ENCODE assay signal across 19 cellular contexts in the genomic region with DNA sequence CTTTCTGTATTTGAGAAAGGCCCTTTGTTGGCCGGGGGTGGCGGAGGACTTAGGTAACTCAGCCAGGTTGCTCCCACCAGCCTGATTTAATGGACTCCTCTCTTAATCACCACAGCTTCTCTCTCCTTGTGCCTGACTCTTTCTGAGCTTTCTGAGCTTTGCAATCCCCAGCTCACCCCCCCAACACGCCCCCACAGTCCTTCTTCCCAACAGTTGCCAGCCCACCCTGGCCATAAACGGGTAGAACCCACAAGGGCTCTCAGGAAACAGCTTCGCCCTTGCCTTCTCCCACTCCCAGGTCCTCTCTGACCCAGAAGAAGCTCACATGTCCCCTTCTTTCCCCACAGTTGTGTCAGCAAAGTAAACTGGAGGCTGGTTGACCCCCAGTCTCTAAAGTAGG. TPM values are rescaled to one million over a fixed set of nuclear protein-coding genes. Genes with fewer than 3 reads are reported as not detected.
DNase-seq lines count a peak whose midpoint lies in the region; ATAC-seq and TF ChIP-seq lines count a peak whose summit lies in the region.
"Had no signal": no experiment of that assay in that cellular context is flagged by ENCODE, and none has a peak within 500 bp of the region (broad histone marks: within the 10 kb centered on the region; RNA-seq: fewer than 3 reads in every experiment).

No MANE protein-coding gene starts in this region.

- H3K27me3 Mint-ChIP-seq in CD14-positive monocyte (ENCODE audit: low read depth in 3 of 3) = peaks cover 50 to 81% (median 66%) of the 10 kb centered on the region in 3 donors
- no peaks in the 10 kb centered on the region for H3K27me3 Mint-ChIP-seq in mesothelial cell of epicardium (ENCODE audit: low read depth)

- no peak overlapping the region for H3K4me3 ChIP-seq in SJCRH30
- H3K4me3 ChIP-seq: Peyer's patch had no signal

- TF ChIP-seq CTCF in CD14-positive monocyte (IDR thresholded peaks at IDR 0.05) (no peak), mesothelial cell of epicardium (IDR thresholded peaks at IDR 0.05; ENCODE audit: unreplicated experiment) (no peak)

- H3K36me3 Mint-ChIP-seq in CD14-positive monocyte (peaks cover 3 to 29% of the 10 kb centered on the region in 2 donors), mesothelial cell of epicardium (no peaks in the 10 kb centered on the region)
- no peaks in the 10 kb centered on the region for H3K36me3 Mint-ChIP-seq in stimulated activated effector memory CD8-positive, alpha-beta T cell treated with anti-CD3 and anti-CD28 coated beads, Interleukin-12 subunit alpha, Interleukin-12 subunit beta, amount 100 ng/mL, for 72 hours

- H3K4me3 Mint-ChIP-seq in CD14-positive monocyte (peak overlapping the region in 1 of 2 donors; percentile 69), mesothelial cell of epicardium (no peak overlapping the region)
- no peak overlapping the region for H3K4me3 Mint-ChIP-seq in stimulated activated effector memory CD8-positive, alpha-beta T cell treated with anti-CD3 and anti-CD28 coated beads, Interleukin-12 subunit alpha, Interleukin-12 subunit beta, amount 100 ng/mL, for 72 hours

- no peaks in the 10 kb centered on the region for H3K9me3 ChIP-seq in SJCRH30 (replicated peaks)
- H3K9me3 ChIP-seq: Peyer's patch had no signal

- H3K36me3 ChIP-seq in SJCRH30 = no peaks in the 10 kb centered on the region
- H3K36me3 ChIP-seq: Peyer's patch had no signal

- H3K27me3 ChIP-seq in SJCRH30 = no peaks in the 10 kb centered on the region
- H3K27me3 ChIP-seq: Peyer's patch had no signal

- H3K4me1 Mint-ChIP-seq in CD14-positive monocyte (peaks cover 37% of the 10 kb centered on the region), mesothelial cell of epicardium (peaks cover 78% of the 10 kb centered on the region)
- peaks cover 19% of the 10 kb centered on the region for H3K4me1 Mint-ChIP-seq in stimulated activated effector memory CD8-positive, alpha-beta T cell treated with anti-CD3 and anti-CD28 coated beads, Interleukin-12 subunit alpha, Interleukin-12 subunit beta, amount 100 ng/mL, for 72 hours

- peak overlapping the region in 4 of 7 donors; percentile 32 to 64 (median 59) for H3K27ac Mint-ChIP-seq in CD14-positive monocyte
- H3K27ac Mint-ChIP-seq in mesothelial cell of epicardium = peak overlapping the region; percentile 86
- H3K27ac Mint-ChIP-seq in stimulated activated effector memory CD8-positive, alpha-beta T cell treated with anti-CD3 and anti-CD28 coated beads, Interleukin-12 subunit alpha, Interleukin-12 subunit beta, amount 100 ng/mL, for 72 hours = peak overlapping the region; percentile 64

- no peak for ATAC-seq in stimulated activated effector memory CD8-positive, alpha-beta T cell treated with anti-CD3 and anti-CD28 coated beads, Interleukin-12 subunit alpha, Interleukin-12 subunit beta, amount 100 ng/mL, for 72 hours
- ATAC-seq in GM21528 (IDR thresholded peaks at IDR 0.05; ENCODE audit: low FRiP score, unreplicated experiment) = no peak

- peak overlapping the region; percentile 90 for H3K27ac ChIP-seq in SJCRH30
- H3K27ac ChIP-seq: C4-2B, KMS-11, Peyer's patch had no signal

- peaks cover 60% of the 10 kb centered on the region for H3K4me1 ChIP-seq in SJCRH30

- DNase-seq in CD14-positive monocyte (ENCODE audit: low spot score) (no peak), SJCRH30 (no peak), mesothelial cell of epicardium (ENCODE audit: low spot score in 2 of 2, unreplicated experiment in 2 of 2) (no peak), pons (ENCODE audit: low spot score) (no peak), NCI-H510A treated with DMSO at 0.1 percent for 48 hours (lab: John Stamatoyannopoulos, UW) (no peak)
- no peak for DNase-seq in stimulated activated effector memory CD8-positive, alpha-beta T cell treated with anti-CD3 and anti-CD28 coated beads, Interleukin-12 subunit alpha, Interleukin-12 subunit beta, amount 100 ng/mL, for 72 hours (ENCODE audit: low spot score in 2 of 2)
- DNase-seq: DMS53, EL, GF-D8, IMR-90, NCI-H1105, NCI-H146, NCI-H2029, NCI-H2227 treated with DMSO at 0.1 percent for 48 hours, NCI-H510A, Peyer's patch had no signal

- peaks cover 0 to under 1% (median 0%) of the 10 kb centered on the region in 7 donors for H3K9me3 Mint-ChIP-seq in CD14-positive monocyte
- H3K9me3 Mint-ChIP-seq in mesothelial cell of epicardium = no peaks in the 10 kb centered on the region
- H3K9me3 Mint-ChIP-seq in stimulated activated effector memory CD8-positive, alpha-beta T cell treated with anti-CD3 and anti-CD28 coated beads, Interleukin-12 subunit alpha, Interleukin-12 subunit beta, amount 100 ng/mL, for 72 hours = no peaks in the 10 kb centered on the region

- intact Hi-C loops in CD14-positive monocyte (cut with micrococcal nuclease) = loop anchor here in 1 of 2 donors (5.0 kb wide), 1 partner anchor 1058 kb away; the partner anchor contains the start of gene RDH12

RNA-seq across cellular contexts. Expression of gene ZFP36L1, which starts 33.0 kb away (rescaled TPM):
- 100 to 1,000 TPM; 151 to 185 TPM for polyA plus RNA-seq in CD14-positive monocyte
- 67.4 and 70.3 TPM in 2 replicates for total RNA-seq in SJCRH30 (2014; rRNA removed; shearing (Covaris generic))
- total RNA-seq in mesothelial cell of epicardium = 377 to 390 TPM (median 382 TPM) in 3 replicates
